Comparison of ENCODE assay signal across 16 cellular contexts in the genomic region with DNA sequence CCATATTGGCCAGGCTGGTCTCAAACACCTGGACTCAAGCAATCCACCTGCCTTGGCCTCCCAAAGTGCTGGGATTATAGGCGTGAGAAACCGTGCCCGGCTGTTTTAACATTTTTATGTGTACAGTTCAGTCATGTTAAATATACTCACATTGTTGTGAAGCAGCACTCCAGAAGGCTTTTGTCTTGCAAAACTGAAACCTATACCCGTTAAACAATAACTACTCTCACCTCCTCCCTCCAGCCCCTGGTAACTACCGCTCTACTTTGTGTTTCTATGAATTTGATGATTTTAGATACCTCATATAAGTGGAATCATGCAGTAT.
"Had no signal": no experiment of that assay in that cellular context is flagged by ENCODE, and none has a peak within 500 bp of the region (broad histone marks: within the 10 kb centered on the region; RNA-seq: fewer than 3 reads in every experiment).

No MANE protein-coding gene starts in this region.

- H3K9ac ChIP-seq: parathyroid adenoma had no signal

- H3K36me3 ChIP-seq: colonic mucosa, esophagus squamous epithelium, WERI-Rb-1 had no signal

- H3K79me2 ChIP-seq: hepatocyte, parathyroid adenoma had no signal

- ATAC-seq: body of pancreas; naive thymus-derived CD8-positive, alpha-beta T cell; stimulated activated effector memory CD8-positive, alpha-beta T cell treated with anti-CD3 and anti-CD28 coated beads, Interleukin-12 subunit alpha, Interleukin-12 subunit beta, amount 100 ng/mL, for 72 hours had no signal

- H3K9me3 ChIP-seq: body of pancreas, colonic mucosa, esophagus squamous epithelium had no signal

- H3K4me3 ChIP-seq: body of pancreas, colonic mucosa, esophagus squamous epithelium, hepatocyte had no signal

- FAIRE-seq: endothelial cell of umbilical vein had no signal

- H3K4me1 ChIP-seq: colonic mucosa, parathyroid adenoma had no signal

- DNase-seq: activated CD4-positive, alpha-beta memory T cell treated with anti-CD3 and anti-CD28 coated beads, Interleukin-2, amount 10 ng/mL, durations not matched to agents 7 days and 5 days; activated gamma-delta T cell treated with Interleukin-2 at 50 U/mL for 16 hours; activated T-cell treated with anti-CD3 and anti-CD28 coated beads, Interleukin-2, amount 50 U/mL, for 48 hours; amygdala; body of pancreas; central memory CD4-positive, alpha-beta T cell; colonic mucosa; esophagus squamous epithelium; islet precursor cell; mammary epithelial cell; naive thymus-derived CD8-positive, alpha-beta T cell had no signal

- H3K4me2 ChIP-seq: hepatocyte had no signal

- H3K27ac ChIP-seq: body of pancreas, colonic mucosa, esophagus squamous epithelium, hepatocyte, parathyroid adenoma had no signal

- H2AFZ ChIP-seq: hepatocyte, parathyroid adenoma had no signal

- H3K27me3 ChIP-seq: body of pancreas, colonic mucosa, esophagus squamous epithelium, hepatocyte had no signal
